13 cellular contexts compared by ENCODE assay signal in the genomic region with DNA sequence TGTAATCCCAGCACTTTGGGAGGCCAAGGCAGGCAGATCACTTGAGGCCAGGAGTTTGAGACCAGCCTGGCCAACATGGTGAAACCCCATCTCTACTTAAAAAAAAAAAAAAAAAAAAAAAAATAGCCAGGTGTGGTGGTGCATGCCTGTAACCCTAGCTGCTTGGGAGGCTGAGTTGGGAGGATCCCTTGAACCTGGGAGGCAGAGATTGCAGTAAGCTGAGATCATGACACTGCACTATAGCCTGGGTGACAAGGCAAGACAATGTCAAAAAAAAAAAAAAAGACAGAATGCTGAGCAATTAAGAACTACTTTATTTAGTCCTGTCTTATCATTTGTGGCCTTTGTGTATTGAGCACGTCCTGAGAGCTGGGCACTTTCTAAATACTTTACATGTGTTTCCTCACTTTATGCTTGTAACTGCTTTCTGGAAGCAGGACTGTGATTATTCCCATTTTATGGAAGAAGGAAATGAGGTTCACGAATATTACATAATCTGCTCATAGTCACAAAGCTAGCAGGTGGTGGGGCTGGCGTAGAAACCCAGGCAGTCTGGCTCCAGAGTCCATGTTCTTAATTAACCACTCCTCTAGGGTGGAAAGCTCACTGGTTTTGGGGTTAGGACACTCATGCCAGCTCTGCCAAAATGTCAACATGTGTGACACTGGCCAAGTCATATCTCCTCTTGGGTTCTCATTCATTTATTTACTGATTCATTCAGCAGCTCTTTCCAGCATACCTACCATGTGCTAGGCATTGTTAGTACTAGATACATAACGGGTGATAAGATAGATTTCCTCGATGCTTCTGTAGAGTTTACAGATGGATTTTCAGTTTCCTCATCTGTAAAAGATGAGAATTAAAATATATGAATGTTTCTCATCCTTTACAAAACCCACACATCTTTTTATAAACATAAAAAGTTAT. TPM values are rescaled to one million over a fixed set of nuclear protein-coding genes. Genes with fewer than 3 reads are reported as not detected.
DNase-seq lines count a peak whose midpoint lies in the region; ATAC-seq and TF ChIP-seq lines count a peak whose summit lies in the region.
"Had no signal": no experiment of that assay in that cellular context is flagged by ENCODE, and none has a peak within 500 bp of the region (broad histone marks: within the 10 kb centered on the region; RNA-seq: fewer than 3 reads in every experiment).

No MANE protein-coding gene starts in this region.

- no peaks in the 10 kb centered on the region for H3K27me3 ChIP-seq in smooth muscle cell (ENCODE audit: low read depth)

- H4K20me1 ChIP-seq in smooth muscle cell (ENCODE audit: low read depth) = peaks cover 38% of the 10 kb centered on the region

- 69% methylated on average over 5 of the region's 5 CpGs for WGBS in smooth muscle cell (ENCODE audit: low lambda C conversion rate)

- H3K9me3 Mint-ChIP-seq in activated T-helper 17 cell treated with anti-CD3 and anti-CD28 coated beads, Interleukin-2, amount 50 U/mL, for 72 hours = no peaks in the 10 kb centered on the region
- no peaks in the 10 kb centered on the region for H3K9me3 Mint-ChIP-seq in Calu3 (ENCODE audit: low read depth, unreplicated experiment)
- H3K9me3 Mint-ChIP-seq: central memory CD8-positive, alpha-beta T cell had no signal

- DNase-seq in H4 (ENCODE audit: low spot score) = peak; percentile 31
- DNase-seq in Right ventricle myocardium superior = peak; percentile 66
- no peak for DNase-seq in smooth muscle cell (lab: John Stamatoyannopoulos, UW; ENCODE audit: unreplicated experiment)
- no peak for DNase-seq in Calu3
- DNase-seq in cerebellar cortex (ENCODE audit: low spot score) = no peak
- DNase-seq: activated T-cell treated with anti-CD3 and anti-CD28 coated beads, Interleukin-2, amount 50 U/mL, for 48 hours; hippocampal formation; NK-92 treated with Interleukin-12 subunit alpha and Interleukin-12 subunit beta, amount 100 ng/mL, for 24 hours; stimulated activated CD4-positive, alpha-beta T cell treated with anti-CD3 and anti-CD28 coated beads, Interleukin-2, amount 100 ng/mL, for 48 hours had no signal

- H3K36me3 ChIP-seq in smooth muscle cell (ENCODE audit: low read depth) = no peaks in the 10 kb centered on the region

- H3K9me3 ChIP-seq in smooth muscle cell (replicated peaks; ENCODE audit: low read depth) = no peaks in the 10 kb centered on the region

- H3K4me2 ChIP-seq in smooth muscle cell = peak overlapping the region; percentile 28

- peaks cover 9% of the 10 kb centered on the region for H3K79me2 ChIP-seq in smooth muscle cell (ENCODE audit: low read depth)

- TF ChIP-seq CTCF in smooth muscle cell (IDR thresholded peaks at IDR 0.05; ENCODE audit: borderline replicate concordance, insufficient read depth, poor library complexity, severe bottlenecking) (no peak), Calu3 (IDR thresholded peaks at IDR 0.05; ENCODE audit: unreplicated experiment) (no peak)

- H3K4me1 ChIP-seq in smooth muscle cell (ENCODE audit: low read depth) = peaks cover 16% of the 10 kb centered on the region

- no peaks in the 10 kb centered on the region for H3K4me1 Mint-ChIP-seq in activated T-helper 17 cell treated with anti-CD3 and anti-CD28 coated beads, Interleukin-2, amount 50 U/mL, for 72 hours
- peaks cover 8% of the 10 kb centered on the region for H3K4me1 Mint-ChIP-seq in Calu3 (ENCODE audit: low read depth, unreplicated experiment)
- H3K4me1 Mint-ChIP-seq: central memory CD8-positive, alpha-beta T cell had no signal

- H3K4me3 Mint-ChIP-seq in activated T-helper 17 cell treated with anti-CD3 and anti-CD28 coated beads, Interleukin-2, amount 50 U/mL, for 72 hours = no peak overlapping the region
- H3K4me3 Mint-ChIP-seq in Calu3 (ENCODE audit: low read depth, unreplicated experiment) = no peak overlapping the region
- H3K4me3 Mint-ChIP-seq: central memory CD8-positive, alpha-beta T cell had no signal

- intact Hi-C loops in Right ventricle myocardium superior (cut with DNase I) = loop anchor here (5.0 kb wide), 1 partner anchor 58 kb away; a partner anchor contains a TSS
- intact Hi-C loops in Calu3 (cut with micrococcal nuclease; ENCODE audit: unreplicated experiment) = no loop called here

- no peaks in the 10 kb centered on the region for H3F3A ChIP-seq in smooth muscle cell (ENCODE audit: low read depth)

- H3K27ac ChIP-seq in smooth muscle cell (ENCODE audit: low read depth) = peak overlapping the region; percentile 59

- no peak overlapping the region for H3K27ac Mint-ChIP-seq in activated T-helper 17 cell treated with anti-CD3 and anti-CD28 coated beads, Interleukin-2, amount 50 U/mL, for 72 hours
- H3K27ac Mint-ChIP-seq in Calu3 (ENCODE audit: unreplicated experiment) = no peak overlapping the region

- H3K4me3 ChIP-seq in smooth muscle cell = no peak overlapping the region

- no peak overlapping the region for H2AFZ ChIP-seq in smooth muscle cell (ENCODE audit: low read depth)

- ATAC-seq in activated T-helper 17 cell treated with anti-CD3 and anti-CD28 coated beads, Interleukin-2, amount 50 U/mL, for 72 hours (replicated peaks) = peak; percentile 38
- ATAC-seq in Right ventricle myocardium superior (ENCODE audit: poor library complexity) (peak; percentile 46), GM21526 (IDR thresholded peaks at IDR 0.05; ENCODE audit: low FRiP score, unreplicated experiment) (no peak), GM19452 (IDR thresholded peaks at IDR 0.05; ENCODE audit: unreplicated experiment) (no peak)

- BruUV-seq in Calu3 (replicated peaks; lab: Mats Ljungman, UMichigan) = no TSS peak

- no peaks in the 10 kb centered on the region for H3K36me3 Mint-ChIP-seq in activated T-helper 17 cell treated with anti-CD3 and anti-CD28 coated beads, Interleukin-2, amount 50 U/mL, for 72 hours (ENCODE audit: low read depth)
- H3K36me3 Mint-ChIP-seq in Calu3 (ENCODE audit: insufficient read depth, unreplicated experiment) = no peaks in the 10 kb centered on the region

- CTCF ChIA-PET in Calu3 (lab: Charles Lee) = interaction anchor here (0.7 kb wide), 2 partner anchors 205 to 500 kb away, joined by 3 to 4 read pairs; no protein-coding TSS in a partner anchor

- no peak overlapping the region for H3K9ac ChIP-seq in smooth muscle cell (ENCODE audit: low read depth)

- H3K27me3 Mint-ChIP-seq in activated T-helper 17 cell treated with anti-CD3 and anti-CD28 coated beads, Interleukin-2, amount 50 U/mL, for 72 hours = peaks cover 6% of the 10 kb centered on the region
- no peaks in the 10 kb centered on the region for H3K27me3 Mint-ChIP-seq in Calu3 (ENCODE audit: unreplicated experiment)

RNA-seq across cellular contexts. Expression of a gene that starts 57.7 kb away (rescaled TPM):
- total RNA-seq in H4 (2014; rRNA removed; shearing (Covaris generic)) = 35.5 and 36.5 TPM in 2 replicates
- 1 to 10 TPM in 1 of 2 donors, under 1 TPM in 1; 0.34 to 1.7 TPM for total RNA-seq in activated T-helper 17 cell treated with anti-CD3 and anti-CD28 coated beads, Interleukin-2, amount 50 U/mL, for 72 hours
- total RNA-seq in Right ventricle myocardium superior (36.6 TPM), smooth muscle cell (24.5 and 26.5 TPM in 2 replicates), Calu3 (2022) (0.34 and 0.80 TPM in 2 replicates)
- polyA plus RNA-seq in smooth muscle cell = 8.1 and 13.3 TPM in 2 replicates

Comparison
In these comparisons a context has a peak if more than half of its experiments do, and no peak if none do; other contexts are left out.
1. DNase-seq: peak in H4 (single experiment) and Right ventricle myocardium superior (single experiment); none in smooth muscle cell (single experiment), Calu3 (single experiment) and cerebellar cortex (single experiment).
2. ATAC-seq: peak in activated T-helper 17 cell treated with anti-CD3 and anti-CD28 coated beads, Interleukin-2, amount 50 U/mL, for 72 hours (single experiment) and Right ventricle myocardium superior (single experiment); none in GM21526 (single experiment) and GM19452 (single experiment).